In the genomic region with DNA sequence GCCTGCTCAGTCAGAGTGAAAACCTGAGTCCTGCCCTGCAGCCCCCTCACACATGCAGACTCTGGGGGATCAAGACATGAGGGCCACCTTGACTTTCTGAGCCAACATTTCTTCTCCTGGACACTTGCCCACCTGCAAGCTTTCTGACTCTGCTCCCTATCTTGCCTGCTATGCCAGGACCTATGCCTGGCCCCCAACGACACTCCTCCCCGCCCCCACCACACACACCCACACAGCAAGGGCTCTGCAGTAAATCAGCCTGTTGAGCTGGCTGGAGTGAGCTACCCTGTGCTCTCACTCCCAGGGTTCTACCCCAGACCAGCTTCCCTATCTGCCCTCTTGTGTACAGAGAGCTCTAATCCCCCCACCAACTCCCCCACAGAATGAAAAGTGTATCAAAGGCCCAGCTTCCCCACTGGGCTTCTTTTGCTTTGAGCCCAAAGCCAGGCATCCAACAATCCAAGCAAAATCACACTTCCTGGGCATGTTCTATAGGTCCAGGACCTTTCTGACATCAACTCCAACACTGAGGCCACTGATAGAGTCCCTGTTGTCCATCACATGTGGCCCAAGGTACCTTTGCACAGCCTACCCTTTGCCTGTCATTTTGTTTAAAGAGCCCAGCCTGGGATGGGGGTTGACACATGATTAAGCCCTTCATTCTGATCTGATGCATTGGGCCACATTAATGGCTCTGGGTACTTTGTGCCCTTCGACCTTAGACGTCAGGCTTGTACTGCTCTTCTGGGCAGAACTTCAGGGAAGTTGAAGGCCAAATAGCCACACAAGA, we compare ENCODE assay signal across 11 cellular contexts. TPM values are rescaled to one million over a fixed set of nuclear protein-coding genes. Genes with fewer than 3 reads are reported as not detected.
DNase-seq lines count a peak whose midpoint lies in the region; ATAC-seq and TF ChIP-seq lines count a peak whose summit lies in the region.
"Had no signal": no experiment of that assay in that cellular context is flagged by ENCODE, and none has a peak within 500 bp of the region (broad histone marks: within the 10 kb centered on the region; RNA-seq: fewer than 3 reads in every experiment).

No MANE protein-coding gene starts in this region.

- H3K4me3 Mint-ChIP-seq in Caco-2 (ENCODE audit: unreplicated experiment) = no peak overlapping the region
- H3K4me3 Mint-ChIP-seq: CD4-positive, alpha-beta T cell had no signal

- CTCF ChIA-PET in Caco-2 (lab: Charles Lee) (interaction anchor here (0.6 kb wide), 1 partner anchor 8 kb away, joined by 3 read pairs; no protein-coding TSS in a partner anchor), A673 (lab: Charles Lee) (no interaction called here)

- intact Hi-C loops in Caco-2 (cut with micrococcal nuclease; ENCODE audit: unreplicated experiment) = no loop called here
- intact Hi-C loops in A673 (cut with micrococcal nuclease; ENCODE audit: unreplicated experiment) = no loop called here

- H3K36me3 Mint-ChIP-seq in Caco-2 (ENCODE audit: insufficient read depth, unreplicated experiment) = no peaks in the 10 kb centered on the region

- POLR2A ChIA-PET in Caco-2 (lab: Charles Lee) = no interaction called here
- POLR2A ChIA-PET in A673 (lab: Charles Lee; ENCODE audit: low non-redundant PET) = no interaction called here

- no peaks in the 10 kb centered on the region for H3K9me3 Mint-ChIP-seq in Caco-2 (ENCODE audit: unreplicated experiment)
- H3K9me3 Mint-ChIP-seq: CD4-positive, alpha-beta T cell had no signal

- H3K27me3 Mint-ChIP-seq in Caco-2 (ENCODE audit: insufficient read depth, unreplicated experiment) = no peaks in the 10 kb centered on the region
- H3K27me3 Mint-ChIP-seq: CD4-positive, alpha-beta T cell had no signal

- H3K27ac ChIP-seq in RWPE2 (ENCODE audit: poor library complexity, severe bottlenecking) (peak overlapping the region; percentile 95), foreskin keratinocyte (peak overlapping the region; percentile 60), rectal smooth muscle tissue (ENCODE audit: low read depth, low read length) (peak overlapping the region; percentile 99), A673 (ENCODE audit: low read depth, low read length, poor library complexity, severe bottlenecking) (no peak overlapping the region)

- H3K4me1 Mint-ChIP-seq in Caco-2 (ENCODE audit: low read depth, unreplicated experiment) = no peaks in the 10 kb centered on the region

- BruUV-seq in Caco-2 (replicated peaks; lab: Mats Ljungman, UMichigan) (no TSS peak), A673 (replicated peaks; lab: Mats Ljungman, UMichigan) (no TSS peak)

- ATAC-seq in RWPE2 (ENCODE audit: low read depth) (no peak), foreskin keratinocyte (no peak), GM21619 (IDR thresholded peaks at IDR 0.05; ENCODE audit: unreplicated experiment) (no peak)

- TF ChIP-seq CTCF in Caco-2 (IDR thresholded peaks at IDR 0.05; ENCODE audit: insufficient read depth in 1 of 2, low read depth in 1 of 2, low read length in 1 of 2, severe bottlenecking in 1 of 2, unreplicated experiment in 1 of 2) = no peak
- no peak for TF ChIP-seq CTCF in RWPE2 (IDR thresholded peaks at IDR 0.05; ENCODE audit: poor library complexity, severe bottlenecking)
- no peak for TF ChIP-seq CTCF in foreskin keratinocyte (conservative IDR thresholded peaks at IDR 0.05)
- no peak for TF ChIP-seq CTCF in A673 (conservative IDR thresholded peaks at IDR 0.05; ENCODE audit: low read depth, low read length)

- no peak overlapping the region for H3K9ac ChIP-seq in rectal smooth muscle tissue (ENCODE audit: low read length)

- H3K9me3 ChIP-seq in Caco-2 (no peaks in the 10 kb centered on the region), RWPE2 (ENCODE audit: severe bottlenecking) (no peaks in the 10 kb centered on the region), A673 (ENCODE audit: low read depth, low read length, poor library complexity, severe bottlenecking) (no peaks in the 10 kb centered on the region)

- H3K27ac Mint-ChIP-seq in Caco-2 (ENCODE audit: unreplicated experiment) = peak overlapping the region; percentile 5
- H3K27ac Mint-ChIP-seq: CD4-positive, alpha-beta T cell had no signal

- DNase-seq in Caco-2 = peak in 1 of 2 experiments; percentile 17
- DNase-seq in RWPE2 (ENCODE audit: low spot score) = peak; percentile 48
- no peak for DNase-seq in foreskin keratinocyte
- no peak for DNase-seq in A673 (ENCODE audit: low spot score)
- DNase-seq in NCI-H2107 (lab: John Stamatoyannopoulos, UW) = no peak
- no peak for DNase-seq in LoVo (ENCODE audit: low spot score)
- DNase-seq: activated effector memory CD4-positive, alpha-beta T cell treated with Interleukin-2 at 50 U/mL for 16 hours; CD4-positive, alpha-beta T cell; NCI-H82 had no signal

- H3K4me1 ChIP-seq in Caco-2 (peaks cover 6% of the 10 kb centered on the region), RWPE2 (ENCODE audit: insufficient read depth, poor library complexity, severe bottlenecking) (peaks cover 42% of the 10 kb centered on the region), foreskin keratinocyte (peaks cover 19% of the 10 kb centered on the region), rectal smooth muscle tissue (ENCODE audit: control insufficient read depth, insufficient read depth, low read length) (peaks cover 97% of the 10 kb centered on the region), A673 (ENCODE audit: insufficient read depth, low read length, poor library complexity, severe bottlenecking) (peaks cover 7% of the 10 kb centered on the region)

- H3K27me3 ChIP-seq in Caco-2 (replicated peaks; ENCODE audit: control insufficient read depth, insufficient read depth, low read length) (no peaks in the 10 kb centered on the region), RWPE2 (ENCODE audit: insufficient read depth, poor library complexity, severe bottlenecking) (no peaks in the 10 kb centered on the region), foreskin keratinocyte (no peaks in the 10 kb centered on the region), rectal smooth muscle tissue (ENCODE audit: control insufficient read depth, insufficient read depth, low read length) (no peaks in the 10 kb centered on the region), A673 (replicated peaks; ENCODE audit: insufficient read depth, low read depth, low read length, poor library complexity) (no peaks in the 10 kb centered on the region)

- H3K36me3 ChIP-seq in Caco-2 (ENCODE audit: control insufficient read depth, insufficient read depth, low read length) = no peaks in the 10 kb centered on the region
- H3K36me3 ChIP-seq in RWPE2 (ENCODE audit: low read depth) = peaks cover 28% of the 10 kb centered on the region
- H3K36me3 ChIP-seq in rectal smooth muscle tissue (ENCODE audit: control insufficient read depth, insufficient read depth, low read length) = peaks cover 10% of the 10 kb centered on the region
- no peaks in the 10 kb centered on the region for H3K36me3 ChIP-seq in A673 (ENCODE audit: insufficient read depth, low read length, poor library complexity, severe bottlenecking)

- H3K4me3 ChIP-seq in Caco-2 (ENCODE audit: low read depth, low read length) (no peak overlapping the region), RWPE2 (ENCODE audit: severe bottlenecking) (no peak overlapping the region), rectal smooth muscle tissue (ENCODE audit: low read length) (no peak overlapping the region), A673 (ENCODE audit: low read depth, low read length, poor library complexity, severe bottlenecking) (no peak overlapping the region)

RNA-seq across cellular contexts. Expression of a gene that starts 7.2 kb away (rescaled TPM):
- total RNA-seq in Caco-2 (2022) = not detected in 2 replicates
- total RNA-seq in foreskin keratinocyte = 95.2 and 115 TPM in 2 replicates
- 162 and 190 TPM in 2 replicates for polyA plus RNA-seq in foreskin keratinocyte
- total RNA-seq in A673 (2021) = 6.0 and 8.9 TPM in 2 replicates
- total RNA-seq: CD4-positive, alpha-beta T cell had no signal

RNA-seq across cellular contexts. Expression of a gene that starts 29.5 kb away (rescaled TPM):
- total RNA-seq in Caco-2 (2022) = 1.5 and 1.7 TPM in 2 replicates
- 1.4 and 1.7 TPM in 2 replicates for total RNA-seq in foreskin keratinocyte
- 0.87 and 1.4 TPM in 2 replicates for polyA plus RNA-seq in foreskin keratinocyte
- 0.42 and 0.99 TPM in 2 replicates for total RNA-seq in A673 (2021)

RNA-seq across cellular contexts. Expression of a gene that starts 37.1 kb away (rescaled TPM):
- 41.0 and 42.3 TPM in 2 replicates for total RNA-seq in Caco-2 (2022)
- 49.9 and 74.4 TPM in 2 replicates for total RNA-seq in foreskin keratinocyte
- 36.1 and 51.0 TPM in 2 replicates for polyA plus RNA-seq in foreskin keratinocyte
- 2.8 and 3.3 TPM in 2 replicates for total RNA-seq in A673 (2021)
- total RNA-seq: CD4-positive, alpha-beta T cell had no signal
